13 cellular contexts compared by ENCODE assay signal in genomic region chr6:57108691-57109090, GRCh38. TPM values are rescaled to one million over a fixed set of nuclear protein-coding genes. Genes with fewer than 3 reads are reported as not detected.
DNase-seq lines count a peak whose midpoint lies in the region; ATAC-seq lines count a peak whose summit lies in the region.
"Had no signal": no experiment of that assay in that cellular context is flagged by ENCODE, and none has a peak within 500 bp of the region (broad histone marks: within the 10 kb centered on the region; RNA-seq: fewer than 3 reads in every experiment).

No MANE protein-coding gene starts in this region.

- peaks cover 37% of the 10 kb centered on the region for H3K36me3 Mint-ChIP-seq in activated CD4-positive, alpha-beta T cell treated with anti-CD3 and anti-CD28 coated beads, Interleukin-2, amount 10 ng/mL, durations not matched to agents 7 days and 5 days (ENCODE audit: low read depth)

- no peak overlapping the region for H3K4me3 Mint-ChIP-seq in activated CD4-positive, alpha-beta T cell treated with anti-CD3 and anti-CD28 coated beads, Interleukin-2, amount 10 ng/mL, durations not matched to agents 7 days and 5 days

- no peaks in the 10 kb centered on the region for H3K27me3 Mint-ChIP-seq in activated CD4-positive, alpha-beta T cell treated with anti-CD3 and anti-CD28 coated beads, Interleukin-2, amount 10 ng/mL, durations not matched to agents 7 days and 5 days

- POLR2A ChIA-PET in activated CD4-positive, alpha-beta T cell treated with anti-CD3 and anti-CD28 coated beads, Interleukin-2, amount 10 ng/mL, durations not matched to agents 7 days and 5 days (lab: Charles Lee) = interaction anchor here (0.6 kb wide), 1 partner anchor 126 kb away, joined by 3 read pairs; no protein-coding TSS in a partner anchor

- CTCF ChIA-PET in activated CD4-positive, alpha-beta T cell treated with anti-CD3 and anti-CD28 coated beads, Interleukin-2, amount 10 ng/mL, durations not matched to agents 7 days and 5 days (lab: Charles Lee) = interaction anchor here (1.1 kb wide), 1 partner anchor 9 kb away, joined by 3 read pairs; no protein-coding TSS in a partner anchor

- ATAC-seq in GM19025 (IDR thresholded peaks at IDR 0.05; ENCODE audit: low read depth, unreplicated experiment) (peak; percentile 93), HG02571 (IDR thresholded peaks at IDR 0.05; ENCODE audit: unreplicated experiment) (peak; percentile 90), HG03442 (IDR thresholded peaks at IDR 0.05; ENCODE audit: unreplicated experiment) (peak; percentile 92), left colon (no peak)
- ATAC-seq: stimulated activated naive CD8-positive, alpha-beta T cell treated with anti-CD3 and anti-CD28 coated beads, Interleukin-15, Interleukin-2, amounts not matched to agents 100 U/mL and 50 U/mL, for 24 hours had no signal

- intact Hi-C loops in left colon (cut with DNase I, micrococcal nuclease) = no loop called here

- H3K27ac Mint-ChIP-seq in activated CD4-positive, alpha-beta T cell treated with anti-CD3 and anti-CD28 coated beads, Interleukin-2, amount 10 ng/mL, durations not matched to agents 7 days and 5 days = no peak overlapping the region

- peaks cover 26% of the 10 kb centered on the region for H3K4me1 Mint-ChIP-seq in activated CD4-positive, alpha-beta T cell treated with anti-CD3 and anti-CD28 coated beads, Interleukin-2, amount 10 ng/mL, durations not matched to agents 7 days and 5 days

- DNase-seq in medulla oblongata (ENCODE audit: extremely low spot score) (peak; percentile 12), left colon (no peak)
- no peak for DNase-seq in activated naive CD4-positive, alpha-beta T cell treated with Interleukin-2 at 50 U/mL for 16 hours
- no peak for DNase-seq in activated CD8-positive, alpha-beta memory T cell treated with anti-CD3 and anti-CD28 coated beads for 24 hours
- DNase-seq in activated CD4-positive, alpha-beta T cell treated with anti-CD3 and anti-CD28 coated beads, Interleukin-2, amount 10 ng/mL, durations not matched to agents 7 days and 5 days = no peak
- DNase-seq: cerebellar nuclear complex; DND-41; small intestine; stimulated activated naive CD8-positive, alpha-beta T cell treated with anti-CD3 and anti-CD28 coated beads, Interleukin-15, Interleukin-2, amounts not matched to agents 100 U/mL and 50 U/mL, for 24 hours; T-helper 9 cell had no signal

- no peaks in the 10 kb centered on the region for H3K9me3 Mint-ChIP-seq in activated CD4-positive, alpha-beta T cell treated with anti-CD3 and anti-CD28 coated beads, Interleukin-2, amount 10 ng/mL, durations not matched to agents 7 days and 5 days

RNA-seq across cellular contexts. Expression of gene ZNF451, which starts 18.7 kb away (rescaled TPM):
- total RNA-seq in activated CD4-positive, alpha-beta T cell treated with anti-CD3 and anti-CD28 coated beads, Interleukin-2, amount 10 ng/mL, durations not matched to agents 7 days and 5 days = 10 to 100 TPM; 62.2 to 66.6 TPM
- 10 to 100 TPM; 37.3 to 38.3 TPM for total RNA-seq in left colon
